27 cellular contexts compared by ENCODE assay signal in the genomic region with DNA sequence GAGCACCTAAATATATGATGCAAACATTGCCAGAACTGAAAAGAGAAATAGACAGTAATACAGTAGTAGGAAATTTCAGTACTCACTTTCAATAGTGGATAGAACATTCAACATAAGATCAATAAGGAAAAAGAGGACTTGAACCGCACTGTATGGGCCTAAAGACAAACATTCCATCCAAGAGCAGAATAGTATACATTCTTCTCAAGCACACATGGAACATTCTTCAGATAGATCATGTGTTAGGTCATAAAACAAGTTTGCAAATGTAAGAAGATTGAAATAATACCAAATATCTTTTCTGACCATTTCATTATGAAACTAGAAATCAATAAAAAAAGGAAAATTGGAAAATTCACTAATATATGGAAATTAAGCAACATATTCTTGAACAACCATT.
"Had no signal": no experiment of that assay in that cellular context is flagged by ENCODE, and none has a peak within 500 bp of the region (broad histone marks: within the 10 kb centered on the region; RNA-seq: fewer than 3 reads in every experiment).

No MANE protein-coding gene starts in this region.

- ATAC-seq: activated CD8-positive, alpha-beta T cell treated with anti-CD3 and anti-CD28 coated beads for 36 hours; heart left ventricle; left lobe of liver; lower lobe of right lung; mucosa of descending colon; natural killer cell treated with Interleukin-12 subunit alpha and Interleukin-12 subunit beta and Interleukin-15 and Interleukin-18, amount 100 ng/mL, for 72 hours; right lobe of liver; stimulated activated effector memory CD8-positive, alpha-beta T cell treated with anti-CD3 and anti-CD28 coated beads, Interleukin-12 subunit alpha, Interleukin-12 subunit beta, amount 100 ng/mL, for 72 hours; WTC11 had no signal

- H3K9me3 ChIP-seq: adrenal gland, esophagus squamous epithelium, heart left ventricle, lower lobe of right lung, mucosa of descending colon, right lobe of liver, thoracic aorta had no signal

- H3K27ac Mint-ChIP-seq: activated CD8-positive, alpha-beta T cell treated with anti-CD3 and anti-CD28 coated beads for 36 hours; activated naive CD8-positive, alpha-beta T cell; dendritic cell treated with granulocyte-macrophage colony-stimulating factor and Interleukin-4, amounts not matched to agents 40 ng/mL and 50 ng/mL, for 4 days; immature natural killer cell; natural killer cell treated with Interleukin-12 subunit alpha and Interleukin-12 subunit beta and Interleukin-15 and Interleukin-18, amount 100 ng/mL, for 72 hours; stimulated activated effector memory CD8-positive, alpha-beta T cell treated with anti-CD3 and anti-CD28 coated beads, Interleukin-12 subunit alpha, Interleukin-12 subunit beta, amount 100 ng/mL, for 72 hours; stimulated activated naive CD8-positive, alpha-beta T cell treated with anti-CD3 and anti-CD28 coated beads, Interleukin-15, Interleukin-2, amounts not matched to agents 100 ng/mL and 50 ng/mL, for 24 hours; WTC11 had no signal

- H3K36me3 Mint-ChIP-seq: activated naive CD8-positive, alpha-beta T cell; immature natural killer cell; natural killer cell treated with Interleukin-12 subunit alpha and Interleukin-12 subunit beta and Interleukin-15 and Interleukin-18, amount 100 ng/mL, for 72 hours; stimulated activated effector memory CD8-positive, alpha-beta T cell treated with anti-CD3 and anti-CD28 coated beads, Interleukin-12 subunit alpha, Interleukin-12 subunit beta, amount 100 ng/mL, for 72 hours; WTC11 had no signal

- H3K4me3 Mint-ChIP-seq: activated CD8-positive, alpha-beta T cell treated with anti-CD3 and anti-CD28 coated beads for 36 hours; activated naive CD8-positive, alpha-beta T cell; dendritic cell treated with granulocyte-macrophage colony-stimulating factor and Interleukin-4, amounts not matched to agents 40 ng/mL and 50 ng/mL, for 4 days; immature natural killer cell; natural killer cell treated with Interleukin-12 subunit alpha and Interleukin-12 subunit beta and Interleukin-15 and Interleukin-18, amount 100 ng/mL, for 72 hours; stimulated activated effector memory CD8-positive, alpha-beta T cell treated with anti-CD3 and anti-CD28 coated beads, Interleukin-12 subunit alpha, Interleukin-12 subunit beta, amount 100 ng/mL, for 72 hours; stimulated activated naive CD8-positive, alpha-beta T cell treated with anti-CD3 and anti-CD28 coated beads, Interleukin-15, Interleukin-2, amounts not matched to agents 100 ng/mL and 50 ng/mL, for 24 hours; WTC11 had no signal

- H3K4me1 ChIP-seq: adrenal gland, esophagus squamous epithelium, heart left ventricle, lower lobe of right lung, right lobe of liver had no signal

- H3K27me3 ChIP-seq: adrenal gland, esophagus squamous epithelium, heart left ventricle, right lobe of liver had no signal

- H3K9me3 Mint-ChIP-seq: activated CD8-positive, alpha-beta T cell treated with anti-CD3 and anti-CD28 coated beads for 36 hours; dendritic cell treated with granulocyte-macrophage colony-stimulating factor and Interleukin-4, amounts not matched to agents 40 ng/mL and 50 ng/mL, for 4 days; stimulated activated naive CD8-positive, alpha-beta T cell treated with anti-CD3 and anti-CD28 coated beads, Interleukin-15, Interleukin-2, amounts not matched to agents 100 ng/mL and 50 ng/mL, for 24 hours; WTC11 had no signal

- H3K27ac ChIP-seq: adrenal gland, epithelial cell of prostate, esophagus squamous epithelium, heart left ventricle, lower lobe of right lung, right lobe of liver, thoracic aorta had no signal

- H3K4me1 Mint-ChIP-seq: immature natural killer cell; stimulated activated effector memory CD8-positive, alpha-beta T cell treated with anti-CD3 and anti-CD28 coated beads, Interleukin-12 subunit alpha, Interleukin-12 subunit beta, amount 100 ng/mL, for 72 hours had no signal

- H3K36me3 ChIP-seq: adrenal gland, esophagus squamous epithelium, heart left ventricle, lower lobe of right lung, right lobe of liver, thoracic aorta had no signal

- DNase-seq: activated CD4-positive, alpha-beta T cell treated with anti-CD3 and anti-CD28 coated beads, Interleukin-2, amount 50 U/mL, for 1 hour; activated CD8-positive, alpha-beta T cell treated with anti-CD3 and anti-CD28 coated beads for 36 hours; activated effector memory CD4-positive, alpha-beta T cell treated with Interleukin-2 at 50 U/mL for 16 hours; activated naive CD4-positive, alpha-beta T cell treated with Interleukin-2 at 50 U/mL for 16 hours; adrenal gland; aorta; caudate nucleus; esophagus squamous epithelium; heart left ventricle; hypothalamus; immature natural killer cell; kidney glomerular epithelial cell; lower lobe of right lung; mucosa of descending colon; right lobe of liver; small intestine; stimulated activated CD4-positive, alpha-beta T cell treated with anti-CD3 and anti-CD28 coated beads, Interleukin-4, amount 100 ng/mL, for 24 hours; T-helper 2 cell had no signal

- H3K4me3 ChIP-seq: adrenal gland, esophagus squamous epithelium, heart left ventricle, lower lobe of right lung, mucosa of descending colon, right lobe of liver, thoracic aorta had no signal

- H3K27me3 Mint-ChIP-seq: activated CD8-positive, alpha-beta T cell treated with anti-CD3 and anti-CD28 coated beads for 36 hours; activated naive CD8-positive, alpha-beta T cell; dendritic cell treated with granulocyte-macrophage colony-stimulating factor and Interleukin-4, amounts not matched to agents 40 ng/mL and 50 ng/mL, for 4 days; natural killer cell treated with Interleukin-12 subunit alpha and Interleukin-12 subunit beta and Interleukin-15 and Interleukin-18, amount 100 ng/mL, for 72 hours had no signal
